ENCODE assay signal across 8 cellular contexts in the genomic region with DNA sequence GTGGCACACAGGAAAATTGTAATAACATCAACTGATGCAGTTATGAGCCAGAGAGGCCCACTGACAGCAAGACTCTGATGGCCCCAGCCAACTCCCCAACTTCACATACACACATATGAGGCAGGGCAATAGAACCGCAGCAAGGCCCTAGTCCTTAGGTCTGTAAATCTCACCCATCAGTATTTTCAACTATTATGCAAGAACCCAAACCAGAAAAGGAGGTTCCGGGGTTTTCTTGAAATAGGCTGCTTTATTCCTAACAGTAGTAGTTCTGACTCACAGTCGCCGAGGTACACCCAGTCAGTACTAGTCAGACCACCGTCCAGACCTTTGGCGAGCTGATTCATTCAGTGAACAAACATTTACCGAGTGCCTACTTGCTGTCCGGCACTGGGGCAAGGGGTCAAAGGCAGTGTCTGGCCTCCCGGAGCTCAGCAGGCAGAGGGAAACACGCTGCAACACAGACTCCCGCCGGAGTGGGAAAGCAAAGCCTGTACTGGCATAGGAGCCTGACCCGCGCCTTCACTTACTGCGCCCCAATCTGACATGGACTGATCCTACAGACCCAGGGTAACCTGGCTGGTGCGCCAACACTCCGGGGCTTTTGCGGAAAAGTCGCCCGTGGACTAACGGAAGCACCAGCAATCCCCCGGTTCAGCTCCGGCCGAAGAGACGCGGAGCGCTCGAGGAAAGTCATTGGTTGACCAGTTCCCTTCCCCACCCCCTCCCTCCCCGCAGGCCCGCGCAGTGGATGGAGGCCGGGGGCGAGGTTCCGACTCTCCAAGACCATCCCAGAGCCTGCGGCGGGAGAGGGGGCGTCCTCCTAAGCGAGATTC. TPM values are rescaled to one million over a fixed set of nuclear protein-coding genes. Genes with fewer than 3 reads are reported as not detected.
DNase-seq lines count a peak whose midpoint lies in the region; ATAC-seq and TF ChIP-seq lines count a peak whose summit lies in the region.

No MANE protein-coding gene starts in this region.

- in situ Hi-C loops in HAP-1 (cut with MboI; ENCODE audit: low sequenced_read_pairs) (no loop called here), GM13976 (cut with MboI; ENCODE audit: low sequenced_read_pairs, unreplicated experiment) (no loop called here)

- no peak for TF ChIP-seq CTCF in heart left ventricle (IDR thresholded peaks at IDR 0.05)
- no peak for TF ChIP-seq CTCF in psoas muscle (IDR thresholded peaks at IDR 0.05)
- TF ChIP-seq CTCF in GM13976 (IDR thresholded peaks at IDR 0.05; ENCODE audit: borderline replicate concordance, control extremely low read depth, extremely low read depth, insufficient read depth, missing control alignments) = no peak

- ATAC-seq in heart left ventricle (peak; percentile 66 to 87 (median 78)), psoas muscle (peak; percentile 48 to 79 (median 70)), GM18870 (IDR thresholded peaks at IDR 0.05; ENCODE audit: unreplicated experiment) (no peak), GM18498 (IDR thresholded peaks at IDR 0.05; ENCODE audit: unreplicated experiment) (no peak)

- H3K36me3 ChIP-seq in HAP-1 (replicated peaks) = no peaks in the 10 kb centered on the region; the same call in 1 of the 2 replicates
- no peaks in the 10 kb centered on the region for H3K36me3 ChIP-seq in heart left ventricle
- no peaks in the 10 kb centered on the region for H3K36me3 ChIP-seq in psoas muscle (ENCODE audit: insufficient read depth in 1 of 2, low read depth in 1 of 2)
- H3K36me3 ChIP-seq in SJCRH30 = no peaks in the 10 kb centered on the region

- intact Hi-C loops in heart left ventricle (cut with DNase I) = no loop called here
- intact Hi-C loops in psoas muscle (cut with DNase I) = loop anchor here in 1 of 2 donors (5.0 kb wide), 1 partner anchor 54 kb away; no protein-coding TSS in a partner anchor

- 15 to 36% (median 19%) methylated on average over 15 to 38 of the region's 38 CpGs for WGBS in heart left ventricle, 4 donors
- 18 to 23% (median 22%) methylated on average over 34 to 38 of the region's 38 CpGs for WGBS in psoas muscle, 3 donors

- H3K4me3 ChIP-seq in HAP-1 = peak overlapping the region; percentile 67
- H3K4me3 ChIP-seq in heart left ventricle = peak overlapping the region; percentile 58 to 89 (median 72)
- peak overlapping the region; percentile 78 for H3K4me3 ChIP-seq in psoas muscle
- H3K4me3 ChIP-seq in SJCRH30 = no peak overlapping the region

- TF ChIP-seq POLR2A in heart left ventricle (IDR thresholded peaks at IDR 0.05) = no peak

- H3K9me3 ChIP-seq in HAP-1 (no peaks in the 10 kb centered on the region), heart left ventricle (no peaks in the 10 kb centered on the region), psoas muscle (no peaks in the 10 kb centered on the region), SJCRH30 (replicated peaks) (no peaks in the 10 kb centered on the region)

- H3K4me1 ChIP-seq in HAP-1 = peaks cover 17% of the 10 kb centered on the region
- peaks cover 0 to 21% (median 4%) of the 10 kb centered on the region in 12 donors for H3K4me1 ChIP-seq in heart left ventricle
- H3K4me1 ChIP-seq in psoas muscle = peaks cover 3% of the 10 kb centered on the region
- H3K4me1 ChIP-seq in SJCRH30 = no peaks in the 10 kb centered on the region

- DNase-seq in HAP-1 (ENCODE audit: low spot score in 2 of 2) (peak; percentile 27 to 70), T1000 (lab: John Stamatoyannopoulos, UW) (peak; percentile 46), heart left ventricle (peak in 4 of 5 donors; percentile 43 to 71 (median 49)), psoas muscle (peak; percentile 34 to 52), SJCRH30 (no peak), GM13976 (ENCODE audit: low spot score) (no peak)

- peak overlapping the region in 7 of 12 donors; percentile 10 to 54 (median 28) for H3K27ac ChIP-seq in heart left ventricle
- H3K27ac ChIP-seq in psoas muscle = no peak overlapping the region
- H3K27ac ChIP-seq in SJCRH30 = no peak overlapping the region

- H3K27me3 ChIP-seq in HAP-1 (ENCODE audit: low read depth) (no peaks in the 10 kb centered on the region), heart left ventricle (peaks cover 0 to 39% (median 0%) of the 10 kb centered on the region in 9 donors), psoas muscle (ENCODE audit: insufficient read depth in 3 of 3, low read length in 2 of 3) (peaks cover 0 to 34% (median 5%) of the 10 kb centered on the region in 3 donors), SJCRH30 (peaks cover 9% of the 10 kb centered on the region; the same call in 1 of the 2 replicates)

RNA-seq across cellular contexts. Expression of gene PLEKHA7, which starts 1.3 kb away (rescaled TPM):
- total RNA-seq in heart left ventricle = 10 to 100 TPM; 15.6 to 57.5 (median 23.8) TPM
- 10 to 100 TPM; 13.1 to 23.5 TPM for polyA plus RNA-seq in heart left ventricle
- total RNA-seq in psoas muscle = 1 to 10 TPM; 1.2 to 2.6 (median 1.5) TPM
- polyA plus RNA-seq in psoas muscle = 1 to 10 TPM in 2 of 3 donors, under 1 TPM in 1; 0.74 to 1.2 (median 1.1) TPM
- 0.03 TPM in 1 of 2 replicates, not detected in the other for total RNA-seq in SJCRH30 (2014; rRNA removed; shearing (Covaris generic))

Comparison
In these comparisons a context has a peak if more than half of its experiments do, and no peak if none do; other contexts are left out.
1. DNase-seq: peak in HAP-1 (2 of 2), T1000 (single experiment), heart left ventricle (4 of 5) and psoas muscle (2 of 2); none in SJCRH30 (0 of 2) and GM13976 (single experiment).
2. ATAC-seq: peak in heart left ventricle (4 of 4) and psoas muscle (4 of 4); none in GM18870 (single experiment) and GM18498 (single experiment).
3. H3K27ac ChIP-seq: peak in heart left ventricle (7 of 12); none in psoas muscle (single experiment) and SJCRH30 (single experiment).
4. RNA of gene PLEKHA7, which starts 1.3 kb away (total RNA-seq): 15.6 to 57.5 TPM in heart left ventricle; 1.2 to 2.6 TPM in psoas muscle and 0.03 TPM in SJCRH30; every median in the first group is over 4 times any median in the second.